Comparison of ENCODE assay signal across 28 cellular contexts in genomic region chr16:65807858-65808257, GRCh38.
"Had no signal": no experiment of that assay in that cellular context is flagged by ENCODE, and none has a peak within 500 bp of the region (broad histone marks: within the 10 kb centered on the region; RNA-seq: fewer than 3 reads in every experiment).

No MANE protein-coding gene starts in this region.

- FAIRE-seq: small intestine, urothelium cell line had no signal

- ATAC-seq: naive thymus-derived CD4-positive, alpha-beta T cell; natural killer cell; psoas muscle; right cardiac atrium; right lobe of liver; stimulated activated effector memory CD8-positive, alpha-beta T cell treated with anti-CD3 and anti-CD28 coated beads, Interleukin-12 subunit alpha, Interleukin-12 subunit beta, amount 100 ng/mL, for 72 hours; stimulated activated naive CD8-positive, alpha-beta T cell treated with anti-CD3 and anti-CD28 coated beads, Interleukin-15, Interleukin-2, amounts not matched to agents 100 U/mL and 50 U/mL, for 24 hours had no signal

- H3K4me2 ChIP-seq: neural progenitor cell had no signal

- H3K79me2 ChIP-seq: parathyroid adenoma had no signal

- H3K4me3 Mint-ChIP-seq: naive thymus-derived CD4-positive, alpha-beta T cell; natural killer cell; neural progenitor cell; stimulated activated effector memory CD8-positive, alpha-beta T cell treated with anti-CD3 and anti-CD28 coated beads, Interleukin-12 subunit alpha, Interleukin-12 subunit beta, amount 100 ng/mL, for 72 hours had no signal

- H3K27ac ChIP-seq: neural progenitor cell, ovary, parathyroid adenoma, psoas muscle, right lobe of liver, sigmoid colon, stomach, thoracic aorta, thyroid gland, tibial nerve, upper lobe of left lung, vagina had no signal

- H3K4me1 Mint-ChIP-seq: naive thymus-derived CD4-positive, alpha-beta T cell; natural killer cell; stimulated activated effector memory CD8-positive, alpha-beta T cell treated with anti-CD3 and anti-CD28 coated beads, Interleukin-12 subunit alpha, Interleukin-12 subunit beta, amount 100 ng/mL, for 72 hours had no signal

- H3K4me1 ChIP-seq: neural progenitor cell, parathyroid adenoma, psoas muscle, stomach, thyroid gland, tibial nerve, upper lobe of left lung, vagina had no signal

- H3K36me3 ChIP-seq: neural progenitor cell, ovary, right lobe of liver, sigmoid colon, stomach, thoracic aorta, thyroid gland, tibial nerve, upper lobe of left lung, vagina had no signal

- DNase-seq: naive thymus-derived CD4-positive, alpha-beta T cell; natural killer cell; occipital lobe; ovary; posterior cingulate gyrus; psoas muscle; right cardiac atrium; right lobe of liver; sigmoid colon; small intestine; stimulated activated CD4-positive, alpha-beta T cell treated with anti-CD3 and anti-CD28 coated beads, Interleukin-15, amount 100 ng/mL, for 24 hours; stimulated activated CD4-positive, alpha-beta T cell treated with anti-CD3 and anti-CD28 coated beads, Interleukin-2, amount 100 ng/mL, for 24 hours; stimulated activated CD4-positive, alpha-beta T cell treated with anti-CD3 and anti-CD28 coated beads, Interleukin-2, amount 100 ng/mL, for 48 hours; stimulated activated CD4-positive, alpha-beta T cell treated with anti-CD3 and anti-CD28 coated beads, Interleukin-4, amount 100 ng/mL, for 24 hours; stimulated activated naive CD4-positive, alpha-beta T cell; stimulated activated naive CD8-positive, alpha-beta T cell treated with anti-CD3 and anti-CD28 coated beads, Interleukin-15, Interleukin-2, amounts not matched to agents 100 U/mL and 50 U/mL, for 24 hours; stomach; thyroid gland; trophoblast cell; upper lobe of left lung had no signal

- H3K27me3 ChIP-seq: neural progenitor cell, ovary, right lobe of liver, sigmoid colon, stomach, thyroid gland, tibial nerve, upper lobe of left lung, vagina had no signal

- H3K4me3 ChIP-seq: neural progenitor cell, ovary, psoas muscle, right lobe of liver, sigmoid colon, stomach, thoracic aorta, thyroid gland, tibial nerve, upper lobe of left lung, vagina had no signal

- H3K9me3 ChIP-seq: ovary, psoas muscle, right lobe of liver, sigmoid colon, stomach, thoracic aorta, thyroid gland, tibial nerve, upper lobe of left lung, vagina had no signal

- H3K9me3 Mint-ChIP-seq: natural killer cell, neural progenitor cell had no signal

- H3K27ac Mint-ChIP-seq: naive thymus-derived CD4-positive, alpha-beta T cell; natural killer cell; neural progenitor cell; progenitor cell of endocrine pancreas; stimulated activated effector memory CD8-positive, alpha-beta T cell treated with anti-CD3 and anti-CD28 coated beads, Interleukin-12 subunit alpha, Interleukin-12 subunit beta, amount 100 ng/mL, for 72 hours had no signal

- H3K36me3 Mint-ChIP-seq: natural killer cell; neural progenitor cell; stimulated activated effector memory CD8-positive, alpha-beta T cell treated with anti-CD3 and anti-CD28 coated beads, Interleukin-12 subunit alpha, Interleukin-12 subunit beta, amount 100 ng/mL, for 72 hours had no signal

- H2AFZ ChIP-seq: neural progenitor cell, parathyroid adenoma had no signal

- H3K9ac ChIP-seq: neural progenitor cell, parathyroid adenoma had no signal
